9 cellular contexts compared by ENCODE assay signal in genomic region chr4:680565-680930, GRCh38. TPM values are rescaled to one million over a fixed set of nuclear protein-coding genes. Genes with fewer than 3 reads are reported as not detected.
DNase-seq lines count a peak whose midpoint lies in the region; ATAC-seq and TF ChIP-seq lines count a peak whose summit lies in the region.
"Had no signal": no experiment of that assay in that cellular context is flagged by ENCODE, and none has a peak within 500 bp of the region (broad histone marks: within the 10 kb centered on the region; RNA-seq: fewer than 3 reads in every experiment).

No MANE protein-coding gene starts in this region.

- H3K4me1 ChIP-seq in ES-I3 (ENCODE audit: insufficient read depth, low read length) (peaks cover 5% of the 10 kb centered on the region; the same call in 1 of the 2 replicates), gastrocnemius medialis (peaks cover 26 to 41% of the 10 kb centered on the region in 2 donors)

- H3K27ac ChIP-seq in gastrocnemius medialis: peak overlapping the region in 2 of 4 donors; percentile 30 to 32

- H3K27me3 ChIP-seq in gastrocnemius medialis: peaks cover 0 to 21% (median 6%) of the 10 kb centered on the region in 3 donors

- in situ Hi-C loops in gastrocnemius medialis (cut with MboI; ENCODE audit: low sequenced_read_pairs in 4 of 4): no loop called here

- H3K4me3 ChIP-seq in fibroblast of villous mesenchyme (ENCODE audit: low read depth, low read length) (peak overlapping the region; percentile 64), gastrocnemius medialis (peak overlapping the region; percentile 53 to 71 (median 64))

- peak overlapping the region; percentile 51 for H3K9ac ChIP-seq in ES-I3 (ENCODE audit: low read depth, low read length)

- intact Hi-C loops in gastrocnemius medialis (cut with DNase I; ENCODE audit: low total_unique reads): loop anchor here (10.0 kb wide), 1 partner anchor 494 kb away; the partner anchor contains the start of gene SPON2

- peak; percentile 43 for DNase-seq in RKO (ENCODE audit: low spot score)
- DNase-seq in fibroblast of villous mesenchyme (ENCODE audit: low read depth): no peak
- DNase-seq in gastrocnemius medialis: no peak
- DNase-seq in effector CD8-positive, alpha-beta T cell (lab: John Stamatoyannopoulos, UW): no peak
- no peak for DNase-seq in Ammon's horn (ENCODE audit: low spot score)
- no peak for DNase-seq in NCI-H2196 (lab: John Stamatoyannopoulos, UW; ENCODE audit: unreplicated experiment)

- no peak for TF ChIP-seq POLR2A in gastrocnemius medialis (IDR thresholded peaks at IDR 0.05)

- ATAC-seq in gastrocnemius medialis: no peak
- no peak for ATAC-seq in GM21576 (IDR thresholded peaks at IDR 0.05; ENCODE audit: unreplicated experiment)
- ATAC-seq: HCT116 had no signal

- H3K36me3 ChIP-seq in ES-I3 (ENCODE audit: insufficient read depth, low read length) (no peaks in the 10 kb centered on the region), gastrocnemius medialis (no peaks in the 10 kb centered on the region)

- H3K9me3 ChIP-seq in ES-I3 (ENCODE audit: control insufficient read depth, insufficient read depth, low read length) (no peaks in the 10 kb centered on the region), gastrocnemius medialis (no peaks in the 10 kb centered on the region)

- TF ChIP-seq CTCF in fibroblast of villous mesenchyme (IDR thresholded peaks at IDR 0.05; ENCODE audit: insufficient read depth, low read depth, low read length) (no peak), gastrocnemius medialis (IDR thresholded peaks at IDR 0.05 in 4 of 5, conservative IDR thresholded peaks at IDR 0.05 in 1 of 5) (no peak)

RNA-seq across cellular contexts. Expression of gene MYL5, which starts 6.2 kb away (rescaled TPM):
- total RNA-seq in fibroblast of villous mesenchyme (9.1 and 14.2 TPM in 2 replicates), gastrocnemius medialis (10 to 100 TPM in 1 of 4 donors, 1 to 10 TPM in 3; 1.3 to 20.3 (median 3.6) TPM)

RNA-seq across cellular contexts. Expression of gene ATP5ME, which starts 6.5 kb away (rescaled TPM):
- total RNA-seq in fibroblast of villous mesenchyme (72.5 and 106 TPM in 2 replicates), gastrocnemius medialis (100 to 1,000 TPM in 1 of 4 donors, 10 to 100 TPM in 3; 24.7 to 172 (median 91.5) TPM)

RNA-seq across cellular contexts. Expression of gene SLC49A3, which starts 8.4 kb away (rescaled TPM):
- total RNA-seq in fibroblast of villous mesenchyme: 3.9 and 7.1 TPM in 2 replicates
- total RNA-seq in gastrocnemius medialis: 1 to 10 TPM; 1.3 to 3.4 (median 2.2) TPM

RNA-seq across cellular contexts. Expression of gene PCGF3, which starts 25.1 kb away (rescaled TPM):
- total RNA-seq in fibroblast of villous mesenchyme (36.7 and 40.6 TPM in 2 replicates), gastrocnemius medialis (10 to 100 TPM; 14.5 to 31.9 (median 21.6) TPM)

RNA-seq across cellular contexts. Expression of gene PDE6B, which starts 55.2 kb away (rescaled TPM):
- total RNA-seq in fibroblast of villous mesenchyme (under 0.01 TPM in 1 of 2 replicates, not detected in the other), gastrocnemius medialis (not detected)
